1 cellular context compared by ENCODE assay signal in the genomic region with DNA sequence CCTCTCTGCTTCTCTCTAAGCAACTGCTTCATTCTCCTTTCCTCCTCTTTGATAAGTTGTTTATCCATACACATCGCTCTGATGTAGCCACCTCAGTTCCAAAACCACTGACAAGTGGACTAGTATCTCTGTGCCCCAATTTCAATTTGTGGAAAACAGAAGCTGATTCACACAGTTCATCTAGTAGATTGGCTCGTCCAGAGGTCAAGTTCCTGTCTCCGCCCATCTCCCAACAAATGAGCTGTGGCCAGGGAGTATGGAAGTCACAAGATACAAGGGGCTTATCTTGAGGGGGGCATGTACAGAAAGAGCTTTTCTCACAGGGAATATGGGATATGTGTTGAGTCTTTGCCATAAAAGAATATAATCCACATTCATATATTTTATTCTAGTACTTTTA.
A peak's percentile ranks its signal among the peaks of the same experiment; 100 is the strongest.
TF ChIP-seq lines count a peak whose summit lies in the region.

No MANE protein-coding gene starts in this region.

TF ChIP-seq in HepG2, 621 proteins besides CTCF, POLR2A, EP300 and RAD21:
- TF ChIP-seq, protein P1, sequence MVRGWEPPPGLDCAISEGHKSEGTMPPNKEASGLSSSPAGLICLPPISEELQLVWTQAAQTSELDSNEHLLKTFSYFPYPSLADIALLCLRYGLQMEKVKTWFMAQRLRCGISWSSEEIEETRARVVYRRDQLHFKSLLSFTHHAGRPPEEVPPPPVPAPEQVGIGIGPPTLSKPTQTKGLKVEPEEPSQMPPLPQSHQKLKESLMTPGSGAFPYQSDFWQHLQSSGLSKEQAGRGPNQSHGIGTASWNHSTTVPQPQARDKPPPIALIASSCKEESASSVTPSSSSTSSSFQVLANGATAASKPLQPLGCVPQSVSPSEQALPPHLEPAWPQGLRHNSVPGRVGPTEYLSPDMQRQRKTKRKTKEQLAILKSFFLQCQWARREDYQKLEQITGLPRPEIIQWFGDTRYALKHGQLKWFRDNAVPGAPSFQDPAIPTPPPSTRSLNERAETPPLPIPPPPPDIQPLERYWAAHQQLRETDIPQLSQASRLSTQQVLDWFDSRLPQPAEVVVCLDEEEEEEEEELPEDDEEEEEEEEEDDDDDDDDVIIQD (CRISPR knock-in tag; IDR thresholded peaks at IDR 0.05; ENCODE audit: low read depth): 0 out of 2 replicates have a peak, but pooled peaks have one; percentile 29
- no peak for TF ChIP-seq BHLHE40 (IDR thresholded peaks at IDR 0.05; ENCODE audit: low read length)
- TF ChIP-seq ZNF484 (CRISPR knock-in tag; IDR thresholded peaks at IDR 0.05; ENCODE audit: borderline replicate concordance, low read depth): no peak
- peak; percentile 54 for TF ChIP-seq HNF4A (CRISPR knock-in tag; IDR thresholded peaks at IDR 0.05)
- peak; percentile 50; the same call in 1 of the 2 replicates for TF ChIP-seq ZNF644 (CRISPR knock-in tag; IDR thresholded peaks at IDR 0.05; ENCODE audit: low read depth)
- peak; percentile 11; the same call in 1 of the 2 replicates for TF ChIP-seq HNF4G (IDR thresholded peaks at IDR 0.05; ENCODE audit: borderline replicate concordance, low read depth, low read length)
- no peak for TF ChIP-seq HNF4G (CRISPR knock-in tag; IDR thresholded peaks at IDR 0.05; ENCODE audit: borderline replicate concordance, low read depth)
- TF ChIP-seq ARNT2 (CRISPR knock-in tag; IDR thresholded peaks at IDR 0.05; ENCODE audit: low read depth): no peak
- peak; percentile 83 for TF ChIP-seq SP5 (CRISPR knock-in tag; IDR thresholded peaks at IDR 0.05; ENCODE audit: borderline replicate concordance, low read depth)
